In the genomic region with DNA sequence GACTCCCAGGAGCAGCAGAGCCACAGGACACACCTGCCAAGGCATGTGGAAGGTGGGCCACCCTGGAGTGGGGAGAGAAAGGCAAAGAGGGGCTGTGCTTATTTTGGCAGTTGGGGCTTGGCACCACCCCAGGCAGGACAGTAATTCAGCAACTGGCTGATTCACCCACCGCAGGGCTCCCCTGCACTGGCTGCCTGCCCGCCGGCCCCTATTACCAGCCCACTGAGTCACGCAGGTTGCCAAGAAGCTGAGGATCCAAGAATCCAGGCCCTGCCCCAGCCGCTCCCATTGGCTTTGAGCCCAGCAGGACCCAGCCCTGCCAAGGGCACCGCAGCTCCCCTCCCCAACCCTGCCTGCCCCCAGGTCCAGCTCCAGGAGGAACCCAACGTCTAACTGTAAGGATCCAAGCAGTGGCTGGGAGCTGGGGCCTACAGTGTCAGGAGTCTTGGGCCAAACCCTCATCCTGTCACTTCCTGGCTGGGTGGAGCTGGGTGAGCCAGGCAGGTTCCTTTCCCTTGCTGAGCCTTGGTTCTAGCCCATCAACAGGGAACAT, we compare ENCODE assay signal across 8 cellular contexts. TPM values are rescaled to one million over a fixed set of nuclear protein-coding genes. Genes with fewer than 3 reads are reported as not detected.
DNase-seq lines count a peak whose midpoint lies in the region; ATAC-seq, FAIRE-seq and TF ChIP-seq lines count a peak whose summit lies in the region.

No MANE protein-coding gene starts in this region.

- in situ Hi-C loops in Panc1 (cut with HindIII; ENCODE audit: low pct_unique_long_range_greater_than_20kb, low sequenced_read_pairs): no loop called here
- in situ Hi-C loops in HAP-1 (cut with MboI; ENCODE audit: low sequenced_read_pairs): no loop called here

- H3K27me3 Mint-ChIP-seq in Calu3 (ENCODE audit: unreplicated experiment): no peaks in the 10 kb centered on the region

- CTCF ChIA-PET in Calu3 (lab: Charles Lee): interaction anchor here (0.6 to 3.1 kb wide), 4 partner anchors 9 to 17 kb away, joined by 3 to 40 read pairs (median 6); no protein-coding TSS in a partner anchor
- CTCF ChIA-PET in Panc1 (lab: Charles Lee): interaction anchor here (4.0 kb wide), 1 partner anchor 9 kb away, joined by 20 read pairs; no protein-coding TSS in a partner anchor

- H3K27me3 ChIP-seq in Panc1 (ENCODE audit: control insufficient read depth, insufficient read depth, low read length) (no peaks in the 10 kb centered on the region), left ventricle myocardium inferior (ENCODE audit: low read depth) (no peaks in the 10 kb centered on the region), small intestine (ENCODE audit: control insufficient read depth in 2 of 2, insufficient read depth in 2 of 2, low read length in 2 of 2) (no peaks in the 10 kb centered on the region), HAP-1 (ENCODE audit: low read depth) (no peaks in the 10 kb centered on the region)

- ATAC-seq in Panc1 (peak; percentile 70), HG02938 (IDR thresholded peaks at IDR 0.05; ENCODE audit: unreplicated experiment) (no peak), HG02973 (IDR thresholded peaks at IDR 0.05; ENCODE audit: unreplicated experiment) (no peak)

- BruUV-seq in Calu3 (replicated peaks; lab: Mats Ljungman, UMichigan) (no TSS peak), Panc1 (replicated peaks; lab: Mats Ljungman, UMichigan) (no TSS peak)

- intact Hi-C loops in Calu3 (cut with micrococcal nuclease; ENCODE audit: unreplicated experiment): no loop called here
- intact Hi-C loops in Panc1 (cut with micrococcal nuclease; ENCODE audit: unreplicated experiment): no loop called here
- intact Hi-C loops in left ventricle myocardium inferior (cut with micrococcal nuclease): no loop called here

- H3K36me3 Mint-ChIP-seq in Calu3 (ENCODE audit: insufficient read depth, unreplicated experiment): peaks cover 14% of the 10 kb centered on the region

- H3K9me3 ChIP-seq in Panc1 (ENCODE audit: control insufficient read depth, insufficient read depth, low read depth, low read length) (no peaks in the 10 kb centered on the region), left ventricle myocardium inferior (replicated peaks) (no peaks in the 10 kb centered on the region), small intestine (ENCODE audit: control insufficient read depth, low read depth) (no peaks in the 10 kb centered on the region), HAP-1 (no peaks in the 10 kb centered on the region)

- POLR2A ChIA-PET in Panc1 (lab: Charles Lee): no interaction called here

- H3K9me3 Mint-ChIP-seq in Calu3 (ENCODE audit: low read depth, unreplicated experiment): no peaks in the 10 kb centered on the region

- H3K4me3 ChIP-seq in Panc1 (ENCODE audit: low read depth in 2 of 2, low read length in 2 of 2) (no peak overlapping the region), left ventricle myocardium inferior (no peak overlapping the region), small intestine (ENCODE audit: low read depth in 1 of 2, low read length in 2 of 2) (no peak overlapping the region), HAP-1 (no peak overlapping the region)

- peak; percentile 89 for DNase-seq in Calu3
- peak; percentile 73 for DNase-seq in Panc1 (ENCODE audit: low read depth, low spot score)
- DNase-seq in left ventricle myocardium inferior: no peak
- peak; percentile 98 for DNase-seq in small intestine
- no peak for DNase-seq in HAP-1 (ENCODE audit: low spot score in 2 of 2)

- peaks cover 26% of the 10 kb centered on the region for H3K4me1 Mint-ChIP-seq in Calu3 (ENCODE audit: low read depth, unreplicated experiment)

- WGBS in adipose tissue, 3 donors: 32 to 42% (median 37%) methylated on average over 7 of the region's 7 CpGs
- 4 to 35% (median 11%) methylated on average over 6 to 7 of the region's 7 CpGs for WGBS in small intestine, 3 donors

- H3K27ac Mint-ChIP-seq in Calu3 (ENCODE audit: unreplicated experiment): peak overlapping the region; percentile 93

- FAIRE-seq in small intestine (lab: Jason Lieb, UNC): no peak

- H3K4me1 ChIP-seq in Panc1 (ENCODE audit: control insufficient read depth, insufficient read depth, low read length) (peaks cover 66% of the 10 kb centered on the region), left ventricle myocardium inferior (peaks cover 98% of the 10 kb centered on the region), small intestine (ENCODE audit: control insufficient read depth in 2 of 2, insufficient read depth in 1 of 2, low read depth in 1 of 2, low read length in 1 of 2) (peaks cover 15 to 21% of the 10 kb centered on the region in 2 donors), HAP-1 (no peaks in the 10 kb centered on the region)

- H3K4me3 Mint-ChIP-seq in Calu3 (ENCODE audit: low read depth, unreplicated experiment): no peak overlapping the region

- H3K27ac ChIP-seq in Panc1 (ENCODE audit: low read length) (peak overlapping the region; percentile 83), adipose tissue (ENCODE audit: low read depth, low read length) (peak overlapping the region; percentile 90), left ventricle myocardium inferior (replicated peaks) (peak overlapping the region; percentile 95), small intestine (ENCODE audit: low read depth in 1 of 2, low read length in 1 of 2) (peak overlapping the region; percentile 86 to 100)

- H3K36me3 ChIP-seq in Panc1 (ENCODE audit: control insufficient read depth, insufficient read depth, low read length): no peaks in the 10 kb centered on the region
- H3K36me3 ChIP-seq in left ventricle myocardium inferior: no peaks in the 10 kb centered on the region
- no peaks in the 10 kb centered on the region for H3K36me3 ChIP-seq in small intestine (ENCODE audit: control insufficient read depth in 2 of 2, insufficient read depth in 2 of 2, low read length in 2 of 2)
- no peaks in the 10 kb centered on the region for H3K36me3 ChIP-seq in HAP-1 (replicated peaks)

- TF ChIP-seq CTCF in Calu3 (IDR thresholded peaks at IDR 0.05; ENCODE audit: unreplicated experiment) (no peak), Panc1 (IDR thresholded peaks at IDR 0.05) (no peak), left ventricle myocardium inferior (IDR thresholded peaks at IDR 0.05; ENCODE audit: borderline replicate concordance) (no peak)

RNA-seq across cellular contexts. Expression of gene RALGDS, which starts 14.2 kb away (rescaled TPM):
- 13.7 and 18.2 TPM in 2 replicates for total RNA-seq in Calu3 (2022)
- total RNA-seq in Panc1 (2021; ENCODE audit: unreplicated experiment): 25.8 TPM
- 47.7 TPM for polyA plus RNA-seq in Panc1 (2012; ENCODE audit: insufficient read length)
- polyA plus RNA-seq in adipose tissue: 10 to 100 TPM; 31.0 to 98.2 (median 68.8) TPM
- 24.6 TPM for total RNA-seq in left ventricle myocardium inferior
- polyA plus RNA-seq in small intestine: 10 to 100 TPM; 33.0 to 49.0 (median 36.4) TPM

RNA-seq across cellular contexts. Expression of gene GBGT1, which starts 28.4 kb away (rescaled TPM):
- total RNA-seq in Calu3 (2022) (not detected in 2 replicates), Panc1 (2021; ENCODE audit: unreplicated experiment) (1.8 TPM), left ventricle myocardium inferior (6.3 TPM)
- polyA plus RNA-seq in Panc1 (2012; ENCODE audit: insufficient read length): 2.6 TPM
- polyA plus RNA-seq in adipose tissue (10 to 100 TPM in 1 of 3 donors, 1 to 10 TPM in 2; 2.6 to 10.7 (median 9.9) TPM), small intestine (1 to 10 TPM in 2 of 3 donors, under 1 TPM in 1; 0.45 to 7.6 (median 6.2) TPM)

Comparison
In these comparisons a context has a peak if more than half of its experiments do, and no peak if none do; other contexts are left out.
1. DNase-seq: peak in Calu3 (single experiment), Panc1 (single experiment) and small intestine (single experiment); none in left ventricle myocardium inferior (single experiment) and HAP-1 (0 of 2).
2. Peak in every context shown above with its lines, with median percentiles within 50 percentile points of each other: H3K27ac ChIP-seq.